ENCODE assay signal across 1 cellular context in the genomic region with DNA sequence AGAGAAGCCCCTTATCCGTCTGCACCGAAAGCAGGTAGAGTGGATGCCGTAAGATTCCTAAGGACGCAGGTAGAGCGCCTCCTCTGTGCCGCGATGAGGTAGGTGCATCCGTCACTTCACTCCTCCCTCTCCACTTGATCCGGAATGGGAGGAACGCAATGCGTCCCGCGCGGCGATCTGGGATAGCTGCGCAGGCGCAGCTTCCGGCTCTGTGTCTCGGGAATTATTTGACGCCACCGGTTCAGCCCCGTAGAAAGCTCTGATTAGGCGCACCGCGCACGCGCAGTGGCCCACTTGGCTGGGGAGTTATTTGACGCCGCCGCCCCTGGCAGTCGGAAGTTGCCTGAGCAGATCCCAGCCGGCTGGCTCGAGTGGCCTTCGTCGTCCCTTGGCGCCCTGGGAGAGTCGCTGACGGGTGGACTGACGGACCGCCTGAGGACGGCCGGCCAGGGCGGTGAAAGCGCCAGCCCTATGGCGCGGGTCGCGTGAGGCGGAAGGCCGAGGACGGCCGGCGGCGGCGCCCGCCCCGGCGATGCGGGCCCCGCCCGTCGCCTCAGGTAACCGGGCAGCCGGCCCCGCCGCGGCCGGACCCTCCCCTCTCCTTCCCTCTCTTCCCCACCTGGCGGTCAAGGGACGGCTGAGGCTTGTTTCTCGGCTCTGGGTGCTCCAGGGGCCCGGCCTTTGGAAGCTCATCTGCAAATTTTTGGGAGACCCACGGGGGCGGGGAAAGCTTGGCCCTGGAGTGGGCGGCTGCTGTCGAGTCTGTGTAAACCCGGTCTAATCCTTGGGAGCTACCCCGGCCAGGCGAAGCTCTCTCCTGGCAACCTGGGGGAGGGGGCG.
TF ChIP-seq lines count a peak whose summit lies in the region.

A gene (plus strand): TSS at position 331 of the 840 bp plus-strand sequence. CDS start 15,590 bp downstream, outside the sequence.

TF ChIP-seq in GM23338, 12 proteins besides CTCF, POLR2A, EP300 and RAD21:
- TF ChIP-seq, protein P1, sequence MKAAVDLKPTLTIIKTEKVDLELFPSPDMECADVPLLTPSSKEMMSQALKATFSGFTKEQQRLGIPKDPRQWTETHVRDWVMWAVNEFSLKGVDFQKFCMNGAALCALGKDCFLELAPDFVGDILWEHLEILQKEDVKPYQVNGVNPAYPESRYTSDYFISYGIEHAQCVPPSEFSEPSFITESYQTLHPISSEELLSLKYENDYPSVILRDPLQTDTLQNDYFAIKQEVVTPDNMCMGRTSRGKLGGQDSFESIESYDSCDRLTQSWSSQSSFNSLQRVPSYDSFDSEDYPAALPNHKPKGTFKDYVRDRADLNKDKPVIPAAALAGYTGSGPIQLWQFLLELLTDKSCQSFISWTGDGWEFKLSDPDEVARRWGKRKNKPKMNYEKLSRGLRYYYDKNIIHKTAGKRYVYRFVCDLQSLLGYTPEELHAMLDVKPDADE (IDR thresholded peaks at IDR 0.05) = peak; percentile 75
- no peak for TF ChIP-seq STAT1 (IDR thresholded peaks at IDR 0.05; ENCODE audit: unreplicated experiment)
- TF ChIP-seq POLR2AphosphoS5 (IDR thresholded peaks at IDR 0.05; ENCODE audit: low read depth) = peak; percentile 89
- peak; percentile 86 for TF ChIP-seq CREB1 (CRISPR knock-in tag; IDR thresholded peaks at IDR 0.05; ENCODE audit: low read depth)
- no peak for TF ChIP-seq ZNF331 (CRISPR knock-in tag; IDR thresholded peaks at IDR 0.05; ENCODE audit: low read depth)
- no peak for TF ChIP-seq JUNB (IDR thresholded peaks at IDR 0.05; ENCODE audit: unreplicated experiment)
